ENCODE assay signal across 17 cellular contexts in the genomic region with DNA sequence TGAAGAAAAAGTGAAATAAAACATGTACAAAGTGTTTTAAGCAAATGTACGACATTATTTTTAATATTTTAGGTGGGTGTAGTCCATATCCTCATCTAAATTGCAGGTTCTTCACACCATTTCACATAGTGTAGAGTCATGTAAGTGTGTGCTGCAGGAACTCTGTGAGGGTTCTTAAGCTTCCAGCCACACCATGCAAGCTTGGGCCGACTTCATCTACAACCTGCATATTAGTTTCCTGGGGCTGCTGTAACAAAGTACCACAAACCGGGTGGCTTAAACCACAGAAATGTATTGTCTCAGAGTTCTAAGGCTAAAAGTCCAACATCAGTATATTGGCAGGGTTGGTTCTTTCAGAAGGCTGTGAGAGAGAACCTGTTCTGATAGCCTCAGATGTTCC. TPM values are rescaled to one million over a fixed set of nuclear protein-coding genes. Genes with fewer than 3 reads are reported as not detected.
A peak's percentile ranks its signal among the peaks of the same experiment; 100 is the strongest.
DNase-seq lines count a peak whose midpoint lies in the region; ATAC-seq and TF ChIP-seq lines count a peak whose summit lies in the region.
"Had no signal": no experiment of that assay in that cellular context is flagged by ENCODE, and none has a peak within 500 bp of the region (broad histone marks: within the 10 kb centered on the region; RNA-seq: fewer than 3 reads in every experiment).

No MANE protein-coding gene starts in this region.

- ATAC-seq in activated T-cell treated with anti-CD3 and anti-CD28 coated beads, Interleukin-2, amount 50 U/mL, for 4 hours = no peak
- peak; percentile 29 for ATAC-seq in activated CD8-positive, alpha-beta T cell treated with anti-CD3 and anti-CD28 coated beads, Interleukin-2, amount 10 ng/mL, durations not matched to agents 7 days and 5 days
- ATAC-seq in naive thymus-derived CD4-positive, alpha-beta T cell = peak; percentile 26
- ATAC-seq in GM19452 (IDR thresholded peaks at IDR 0.05; ENCODE audit: unreplicated experiment) = no peak
- ATAC-seq: A549 had no signal

- peaks cover 11% of the 10 kb centered on the region for H3K36me3 Mint-ChIP-seq in activated T-cell treated with anti-CD3 and anti-CD28 coated beads, Interleukin-2, amount 50 U/mL, for 4 hours (ENCODE audit: insufficient read depth)
- no peaks in the 10 kb centered on the region for H3K36me3 Mint-ChIP-seq in CD8-positive, alpha-beta memory T cell
- no peaks in the 10 kb centered on the region for H3K36me3 Mint-ChIP-seq in activated CD8-positive, alpha-beta T cell treated with anti-CD3 and anti-CD28 coated beads, Interleukin-2, amount 10 ng/mL, durations not matched to agents 7 days and 5 days (ENCODE audit: low read depth)
- H3K36me3 Mint-ChIP-seq in naive thymus-derived CD4-positive, alpha-beta T cell = peaks cover 0 to 8% (median 0%) of the 10 kb centered on the region in 5 donors

- H3K9me3 ChIP-seq in CD8-positive, alpha-beta memory T cell (ENCODE audit: low read length) = no peaks in the 10 kb centered on the region
- H3K9me3 ChIP-seq in naive thymus-derived CD4-positive, alpha-beta T cell (ENCODE audit: control insufficient read depth in 2 of 3, low read length in 3 of 3) = no peaks in the 10 kb centered on the region
- no peaks in the 10 kb centered on the region for H3K9me3 ChIP-seq in testis
- H3K9me3 ChIP-seq: A549 had no signal

- H3K36me3 ChIP-seq in CD8-positive, alpha-beta memory T cell (ENCODE audit: insufficient read depth, low read length) = no peaks in the 10 kb centered on the region
- no peaks in the 10 kb centered on the region for H3K36me3 ChIP-seq in naive thymus-derived CD4-positive, alpha-beta T cell (ENCODE audit: control insufficient read depth in 2 of 3, insufficient read depth in 3 of 3, low read length in 3 of 3)
- no peaks in the 10 kb centered on the region for H3K36me3 ChIP-seq in testis (ENCODE audit: low read depth, missing control alignments)

- peaks cover 62% of the 10 kb centered on the region for H3K4me1 Mint-ChIP-seq in activated T-cell treated with anti-CD3 and anti-CD28 coated beads, Interleukin-2, amount 50 U/mL, for 4 hours (ENCODE audit: low read depth)
- H3K4me1 Mint-ChIP-seq in CD8-positive, alpha-beta memory T cell = peaks cover 61 to 74% (median 72%) of the 10 kb centered on the region in 3 donors
- peaks cover 59% of the 10 kb centered on the region for H3K4me1 Mint-ChIP-seq in activated CD8-positive, alpha-beta T cell treated with anti-CD3 and anti-CD28 coated beads, Interleukin-2, amount 10 ng/mL, durations not matched to agents 7 days and 5 days (ENCODE audit: low read depth)
- peaks cover 24 to 55% (median 40%) of the 10 kb centered on the region in 7 donors for H3K4me1 Mint-ChIP-seq in naive thymus-derived CD4-positive, alpha-beta T cell

- CTCF ChIA-PET in CD8-positive, alpha-beta memory T cell (lab: Charles Lee) = interaction anchor here (0.6 to 1.6 kb wide), 4 partner anchors 10 to 74 kb away, joined by 3 to 7 read pairs (median 5); a partner anchor contains a TSS
- CTCF ChIA-PET in activated CD8-positive, alpha-beta T cell treated with anti-CD3 and anti-CD28 coated beads, Interleukin-2, amount 10 ng/mL, durations not matched to agents 7 days and 5 days (lab: Charles Lee) = interaction anchor here (2.4 to 3.4 kb wide), 3 partner anchors 7 to 16 kb away, joined by 10 to 21 read pairs (median 10); a partner anchor contains a TSS
- CTCF ChIA-PET in naive thymus-derived CD4-positive, alpha-beta T cell (lab: Charles Lee) = no interaction called here

- TF ChIP-seq POLR2A in testis (IDR thresholded peaks at IDR 0.05) = no peak

- DNase-seq in activated T-cell treated with anti-CD3 and anti-CD28 coated beads, Interleukin-2, amount 50 U/mL, for 4 hours = no peak
- DNase-seq in activated T-cell treated with anti-CD3 and anti-CD28 coated beads, Interleukin-2, amount 50 U/mL, for 48 hours = no peak
- no peak for DNase-seq in CD8-positive, alpha-beta memory T cell
- DNase-seq in activated CD8-positive, alpha-beta T cell treated with anti-CD3 and anti-CD28 coated beads, Interleukin-2, amount 10 ng/mL, durations not matched to agents 7 days and 5 days = no peak
- no peak for DNase-seq in naive thymus-derived CD4-positive, alpha-beta T cell
- DNase-seq in NK-92 (lab: John Stamatoyannopoulos, UW; ENCODE audit: unreplicated experiment) (no peak), testis (no peak)
- DNase-seq: DMS79 treated with DMSO at 0.1 percent for 48 hours, GDM1, NCI-H1436 treated with DMSO at 0.1 percent for 48 hours, NCI-H2081 treated with DMSO at 0.1 percent for 48 hours, NCI-H226, NCI-H526 had no signal

- peak overlapping the region; percentile 46 for H3K4me3 Mint-ChIP-seq in activated T-cell treated with anti-CD3 and anti-CD28 coated beads, Interleukin-2, amount 50 U/mL, for 4 hours
- peak overlapping the region; percentile 19 to 80 (median 56) for H3K4me3 Mint-ChIP-seq in CD8-positive, alpha-beta memory T cell
- H3K4me3 Mint-ChIP-seq in activated CD8-positive, alpha-beta T cell treated with anti-CD3 and anti-CD28 coated beads, Interleukin-2, amount 10 ng/mL, durations not matched to agents 7 days and 5 days = no peak overlapping the region
- no peak overlapping the region for H3K4me3 Mint-ChIP-seq in naive thymus-derived CD4-positive, alpha-beta T cell

- 88% methylated on average over 3 of the region's 3 CpGs for WGBS in testis, 2 donors

- peaks cover 4% of the 10 kb centered on the region for H3K9me3 Mint-ChIP-seq in activated T-cell treated with anti-CD3 and anti-CD28 coated beads, Interleukin-2, amount 50 U/mL, for 4 hours
- no peaks in the 10 kb centered on the region for H3K9me3 Mint-ChIP-seq in CD8-positive, alpha-beta memory T cell
- no peaks in the 10 kb centered on the region for H3K9me3 Mint-ChIP-seq in activated CD8-positive, alpha-beta T cell treated with anti-CD3 and anti-CD28 coated beads, Interleukin-2, amount 10 ng/mL, durations not matched to agents 7 days and 5 days (ENCODE audit: insufficient read depth)
- H3K9me3 Mint-ChIP-seq in naive thymus-derived CD4-positive, alpha-beta T cell = no peaks in the 10 kb centered on the region

- peak overlapping the region; percentile 2 to 75 (median 49) for H3K27ac Mint-ChIP-seq in CD8-positive, alpha-beta memory T cell
- peak overlapping the region; percentile 25 for H3K27ac Mint-ChIP-seq in activated CD8-positive, alpha-beta T cell treated with anti-CD3 and anti-CD28 coated beads, Interleukin-2, amount 10 ng/mL, durations not matched to agents 7 days and 5 days
- peak overlapping the region in 1 of 9 donors; percentile 31 for H3K27ac Mint-ChIP-seq in naive thymus-derived CD4-positive, alpha-beta T cell

- no peaks in the 10 kb centered on the region for H3K27me3 ChIP-seq in CD8-positive, alpha-beta memory T cell (ENCODE audit: insufficient read depth, low read length, poor library complexity, severe bottlenecking)
- H3K27me3 ChIP-seq in naive thymus-derived CD4-positive, alpha-beta T cell (ENCODE audit: control insufficient read depth in 2 of 2, insufficient read depth in 2 of 2, low read length in 2 of 2) = no peaks in the 10 kb centered on the region
- no peaks in the 10 kb centered on the region for H3K27me3 ChIP-seq in testis

- TF ChIP-seq CTCF in testis (IDR thresholded peaks at IDR 0.05) = no peak

- POLR2A ChIA-PET in CD8-positive, alpha-beta memory T cell (lab: Charles Lee) = no interaction called here
- POLR2A ChIA-PET in activated CD8-positive, alpha-beta T cell treated with anti-CD3 and anti-CD28 coated beads, Interleukin-2, amount 10 ng/mL, durations not matched to agents 7 days and 5 days (lab: Charles Lee) = no interaction called here
- POLR2A ChIA-PET in naive thymus-derived CD4-positive, alpha-beta T cell (lab: Charles Lee) = no interaction called here

- H3K27ac ChIP-seq in CD8-positive, alpha-beta memory T cell (ENCODE audit: low read depth, low read length) = no peak overlapping the region
- H3K27ac ChIP-seq in naive thymus-derived CD4-positive, alpha-beta T cell (ENCODE audit: low read depth, low read length) = no peak overlapping the region
- no peak overlapping the region for H3K27ac ChIP-seq in testis
- H3K27ac ChIP-seq: A549, C4-2B, HL-60 had no signal

- no peak overlapping the region for H3K4me3 ChIP-seq in CD8-positive, alpha-beta memory T cell (ENCODE audit: low read length)
- H3K4me3 ChIP-seq in naive thymus-derived CD4-positive, alpha-beta T cell (ENCODE audit: low read length) = no peak overlapping the region
- H3K4me3 ChIP-seq in testis = no peak overlapping the region
- H3K4me3 ChIP-seq: A549 had no signal

- intact Hi-C loops in naive thymus-derived CD4-positive, alpha-beta T cell (cut with micrococcal nuclease) = no loop called here
- intact Hi-C loops in testis (cut with DNase I; ENCODE audit: low total_unique reads) = no loop called here

- H3K27me3 Mint-ChIP-seq in activated T-cell treated with anti-CD3 and anti-CD28 coated beads, Interleukin-2, amount 50 U/mL, for 4 hours (ENCODE audit: low read depth) = no peaks in the 10 kb centered on the region
- no peaks in the 10 kb centered on the region for H3K27me3 Mint-ChIP-seq in CD8-positive, alpha-beta memory T cell
- H3K27me3 Mint-ChIP-seq in activated CD8-positive, alpha-beta T cell treated with anti-CD3 and anti-CD28 coated beads, Interleukin-2, amount 10 ng/mL, durations not matched to agents 7 days and 5 days (ENCODE audit: low read depth) = no peaks in the 10 kb centered on the region
- no peaks in the 10 kb centered on the region for H3K27me3 Mint-ChIP-seq in naive thymus-derived CD4-positive, alpha-beta T cell

- H3K4me1 ChIP-seq in CD8-positive, alpha-beta memory T cell (ENCODE audit: insufficient read depth, low read length) = peaks cover 36% of the 10 kb centered on the region
- peaks cover 5 to 42% of the 10 kb centered on the region in 2 donors for H3K4me1 ChIP-seq in naive thymus-derived CD4-positive, alpha-beta T cell (ENCODE audit: control insufficient read depth in 2 of 2, insufficient read depth in 2 of 2, low read length in 2 of 2)
- no peaks in the 10 kb centered on the region for H3K4me1 ChIP-seq in testis

RNA-seq across cellular contexts. Expression of a gene that starts 10.2 kb away (rescaled TPM):
- 10 to 100 TPM; 50.9 to 56.2 (median 55.7) TPM for total RNA-seq in activated T-cell treated with anti-CD3 and anti-CD28 coated beads, Interleukin-2, amount 50 U/mL, for 4 hours
- total RNA-seq in CD8-positive, alpha-beta memory T cell = 10 to 100 TPM; 59.8 to 65.0 TPM
- polyA plus RNA-seq in CD8-positive, alpha-beta memory T cell = 58.7 TPM
- 10 to 100 TPM; 16.1 to 16.3 TPM for total RNA-seq in activated CD8-positive, alpha-beta T cell treated with anti-CD3 and anti-CD28 coated beads, Interleukin-2, amount 10 ng/mL, durations not matched to agents 7 days and 5 days
- 10 to 100 TPM; 12.5 to 36.6 (median 15.2) TPM for total RNA-seq in naive thymus-derived CD4-positive, alpha-beta T cell
- polyA plus RNA-seq in naive thymus-derived CD4-positive, alpha-beta T cell = 10 to 100 TPM; 10.3 to 10.4 TPM
- total RNA-seq in testis = 10 to 100 TPM; 77.5 to 92.5 TPM
- polyA plus RNA-seq in testis (ENCODE audit: insufficient read depth, low read depth, low replicate concordance) = 65.5 TPM

Comparison
In these comparisons a context has a peak if more than half of its experiments do, and no peak if none do; other contexts are left out.
1. ATAC-seq: peak in activated CD8-positive, alpha-beta T cell treated with anti-CD3 and anti-CD28 coated beads, Interleukin-2, amount 10 ng/mL, durations not matched to agents 7 days and 5 days (single experiment) and naive thymus-derived CD4-positive, alpha-beta T cell (single experiment); none in activated T-cell treated with anti-CD3 and anti-CD28 coated beads, Interleukin-2, amount 50 U/mL, for 4 hours (0 of 2) and GM19452 (single experiment).
2. H3K4me3 Mint-ChIP-seq: peak in activated T-cell treated with anti-CD3 and anti-CD28 coated beads, Interleukin-2, amount 50 U/mL, for 4 hours (single experiment) and CD8-positive, alpha-beta memory T cell (7 of 7); none in activated CD8-positive, alpha-beta T cell treated with anti-CD3 and anti-CD28 coated beads, Interleukin-2, amount 10 ng/mL, durations not matched to agents 7 days and 5 days (single experiment) and naive thymus-derived CD4-positive, alpha-beta T cell (0 of 10).